1 cellular context compared by ENCODE assay signal in genomic region chr11:18765554-18765953, GRCh38.
TF ChIP-seq lines count a peak whose summit lies in the region.

No MANE protein-coding gene starts in this region.

TF ChIP-seq in A549, 52 proteins besides CTCF, POLR2A, EP300 and RAD21:
- TF ChIP-seq CEBPB (IDR thresholded peaks at IDR 0.05) = peak; percentile 16 to 73; a peak in 3 of 4 replicates
- TF ChIP-seq FOXS1 (CRISPR knock-in tag; IDR thresholded peaks at IDR 0.05) = no peak
